Comparison of ENCODE assay signal across 9 cellular contexts in the genomic region with DNA sequence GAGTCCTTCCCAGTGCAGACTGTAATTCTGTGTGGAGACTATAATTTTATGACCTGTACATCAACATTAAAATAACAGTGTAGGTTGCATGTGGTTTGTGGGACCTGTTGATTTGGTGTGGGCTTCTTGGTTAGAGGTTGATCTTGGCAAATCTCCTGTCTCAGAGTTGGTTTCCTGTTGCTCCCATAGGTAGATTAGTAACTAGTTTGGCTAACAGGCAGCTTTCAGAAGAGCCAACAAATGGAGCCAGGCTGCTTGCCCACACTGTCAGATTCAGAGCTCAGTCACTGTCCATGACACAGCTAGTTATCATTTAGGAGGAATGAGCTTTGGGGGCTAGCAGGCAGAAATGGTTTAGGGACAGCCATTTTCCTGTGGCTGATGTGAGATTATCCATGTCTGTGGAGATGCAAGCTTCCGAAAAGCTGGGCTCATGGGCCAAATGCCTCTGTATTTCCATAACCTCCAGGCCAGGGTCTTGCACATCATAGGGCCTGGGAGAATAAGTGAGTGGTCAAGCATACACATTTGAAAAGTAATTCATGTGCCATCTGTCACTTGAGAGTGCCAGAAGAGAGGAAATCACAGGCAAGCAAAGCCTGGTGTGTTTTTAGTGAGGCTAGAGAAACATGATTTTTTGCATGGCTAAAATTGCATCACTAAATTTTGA. TPM values are rescaled to one million over a fixed set of nuclear protein-coding genes. Genes with fewer than 3 reads are reported as not detected.
A peak's percentile ranks its signal among the peaks of the same experiment; 100 is the strongest.
DNase-seq lines count a peak whose midpoint lies in the region; ATAC-seq, FAIRE-seq and TF ChIP-seq lines count a peak whose summit lies in the region.
"Had no signal": no experiment of that assay in that cellular context is flagged by ENCODE, and none has a peak within 500 bp of the region (broad histone marks: within the 10 kb centered on the region; RNA-seq: fewer than 3 reads in every experiment).

No MANE protein-coding gene starts in this region.

- H3K27me3 ChIP-seq in GM12878 (replicated peaks in 1 of 2; ENCODE audit: control insufficient read depth in 2 of 2, insufficient read depth in 2 of 2, low read length in 1 of 2), result no peaks in the 10 kb centered on the region
- no peaks in the 10 kb centered on the region for H3K27me3 ChIP-seq in naive thymus-derived CD4-positive, alpha-beta T cell (ENCODE audit: control insufficient read depth in 2 of 2, insufficient read depth in 2 of 2, low read length in 2 of 2)

- peaks cover 3 to 16% of the 10 kb centered on the region in 2 experiments; a peak in 2 of 4 replicates for H3K36me3 ChIP-seq in GM12878 (ENCODE audit: control insufficient read depth in 2 of 2, insufficient read depth in 2 of 2, low read length in 1 of 2)
- peaks cover 3 to 18% (median 4%) of the 10 kb centered on the region in 3 experiments for H3K36me3 ChIP-seq in naive thymus-derived CD4-positive, alpha-beta T cell (ENCODE audit: control insufficient read depth in 2 of 3, insufficient read depth in 3 of 3, low read length in 3 of 3)

- H3K36me3 Mint-ChIP-seq in CD14-positive monocyte (peaks cover 29 to 67% of the 10 kb centered on the region in 2 donors), IgD-negative memory B cell (peaks cover 3% of the 10 kb centered on the region)
- H3K36me3 Mint-ChIP-seq in naive thymus-derived CD4-positive, alpha-beta T cell, result peaks cover 0 to 46% (median 30%) of the 10 kb centered on the region in 5 donors

- SMC1A ChIA-PET in GM12878 (lab: Charles Lee; ENCODE audit: uncharacterized antibody, unreplicated experiment), result interaction anchor here (1.2 to 3.1 kb wide), 9 partner anchors 12 to 77 kb away, joined by 3 to 16 read pairs (median 4); a partner anchor contains a TSS

- in situ Hi-C loops in GM12878 (cut with MboI), result no loop called here

- H3K9me3 Mint-ChIP-seq in CD14-positive monocyte (no peaks in the 10 kb centered on the region), IgD-negative memory B cell (no peaks in the 10 kb centered on the region)
- H3K9me3 Mint-ChIP-seq in naive thymus-derived CD4-positive, alpha-beta T cell, result no peaks in the 10 kb centered on the region

- no peak for FAIRE-seq in GM12878 (lab: Jason Lieb, UNC)

- TF ChIP-seq CTCF in CD14-positive monocyte (IDR thresholded peaks at IDR 0.05) (no peak), GM12878 (IDR thresholded peaks at IDR 0.05 in 2 of 3, conservative IDR thresholded peaks at IDR 0.05 in 1 of 3; ENCODE audit: control insufficient read depth in 2 of 3, extremely low read depth in 1 of 3, insufficient read depth in 1 of 3, low read depth in 3 of 3, low read length in 3 of 3) (no peak)

- RAD21 ChIA-PET in GM12878 (lab: Charles Lee; ENCODE audit: unreplicated experiment), result interaction anchor here (0.9 to 4.1 kb wide), 3 partner anchors 12 to 59 kb away, joined by 3 to 17 read pairs (median 5); no protein-coding TSS in a partner anchor

- CTCF ChIA-PET in GM12878 (lab: Yijun Ruan, JAX), result interaction anchor here (1.1 to 4.4 kb wide), 2 partner anchors 32 to 60 kb away, joined by 3 to 20 read pairs; no protein-coding TSS in a partner anchor
- CTCF ChIA-PET in naive thymus-derived CD4-positive, alpha-beta T cell (lab: Charles Lee), result interaction anchor here (0.7 to 4.3 kb wide), 5 partner anchors 13 to 59 kb away, joined by 3 to 25 read pairs (median 4); no protein-coding TSS in a partner anchor

- POLR2A ChIA-PET in GM12878 (lab: Charles Lee), result interaction anchor here (0.5 to 2.3 kb wide), 9 partner anchors 10 to 952 kb away, joined by 3 to 21 read pairs (median 5); no protein-coding TSS in a partner anchor
- POLR2A ChIA-PET in naive thymus-derived CD4-positive, alpha-beta T cell (lab: Charles Lee), result interaction anchor here (1.3 to 13.7 kb wide), 4 partner anchors 10 to 55 kb away, joined by 3 to 348 read pairs (median 102); a partner anchor contains a TSS

- H3K4me1 ChIP-seq in GM12878 (ENCODE audit: control insufficient read depth, insufficient read depth, low read length), result peaks cover 27% of the 10 kb centered on the region
- peaks cover 67 to 81% of the 10 kb centered on the region in 2 donors for H3K4me1 ChIP-seq in naive thymus-derived CD4-positive, alpha-beta T cell (ENCODE audit: control insufficient read depth in 2 of 2, insufficient read depth in 2 of 2, low read length in 2 of 2)

- H3K4me1 Mint-ChIP-seq in CD14-positive monocyte (peaks cover 69% of the 10 kb centered on the region), IgD-negative memory B cell (peaks cover 51 to 59% (median 54%) of the 10 kb centered on the region in 3 donors)
- peaks cover 61 to 80% (median 75%) of the 10 kb centered on the region in 7 donors for H3K4me1 Mint-ChIP-seq in naive thymus-derived CD4-positive, alpha-beta T cell

- TF ChIP-seq RAD21 in GM12878 (IDR thresholded peaks at IDR 0.05; ENCODE audit: insufficient read depth, low read depth, low read length), result no peak

- peak overlapping the region; percentile 46; the same call in 1 of the 2 replicates for H3K27ac ChIP-seq in GM12878 (ENCODE audit: control insufficient read depth, insufficient read depth)
- H3K27ac ChIP-seq in naive thymus-derived CD4-positive, alpha-beta T cell (ENCODE audit: low read depth, low read length), result peak overlapping the region; percentile 43

- 100% methylated on average over 1 of the region's 1 CpG for WGBS in GM12878 (ENCODE audit: insufficient coverage, insufficient replicate concordance, low lambda C conversion rate, missing lambda C conversion rate)

- peak; percentile 37 for ATAC-seq in GM12878
- ATAC-seq in naive thymus-derived CD4-positive, alpha-beta T cell, result peak; percentile 12
- ATAC-seq in HG02798 (IDR thresholded peaks at IDR 0.05; ENCODE audit: poor library complexity, unreplicated experiment), result no peak
- ATAC-seq: left colon had no signal

- H3K4me2 ChIP-seq in GM12878 (ENCODE audit: control insufficient read depth, insufficient read depth), result peak overlapping the region; percentile 59

- no peaks in the 10 kb centered on the region for H3K9me3 ChIP-seq in GM12878 (replicated peaks; ENCODE audit: control insufficient read depth, insufficient read depth, low read length)
- no peaks in the 10 kb centered on the region for H3K9me3 ChIP-seq in naive thymus-derived CD4-positive, alpha-beta T cell (ENCODE audit: control insufficient read depth in 2 of 3, low read length in 3 of 3)

- H3K4me3 Mint-ChIP-seq in CD14-positive monocyte, result no peak overlapping the region
- peak overlapping the region; percentile 16 to 85 (median 50) for H3K4me3 Mint-ChIP-seq in IgD-negative memory B cell
- H3K4me3 Mint-ChIP-seq in naive thymus-derived CD4-positive, alpha-beta T cell, result peak overlapping the region; percentile 76 to 93 (median 81)

- TF ChIP-seq EP300 in GM12878 (IDR thresholded peaks at IDR 0.05; ENCODE audit: borderline replicate concordance in 1 of 2, control insufficient read depth in 1 of 2, low read depth in 2 of 2, low read length in 2 of 2), result no peak

- H3K27me3 Mint-ChIP-seq in CD14-positive monocyte (ENCODE audit: low read depth in 3 of 3), result peaks cover 0 to 5% (median 2%) of the 10 kb centered on the region in 3 donors
- H3K27me3 Mint-ChIP-seq in IgD-negative memory B cell, result no peaks in the 10 kb centered on the region
- H3K27me3 Mint-ChIP-seq in naive thymus-derived CD4-positive, alpha-beta T cell, result no peaks in the 10 kb centered on the region

- peaks cover 75% of the 10 kb centered on the region for H3K79me2 ChIP-seq in GM12878 (ENCODE audit: control insufficient read depth, insufficient read depth, low read length)

- no peak overlapping the region for H2AFZ ChIP-seq in GM12878 (ENCODE audit: control insufficient read depth, low read depth, low read length)

- TF ChIP-seq POLR2A in GM12878 (IDR thresholded peaks at IDR 0.05; ENCODE audit: low read depth, low read length), result no peak

- DNase-seq in CD14-positive monocyte (ENCODE audit: low spot score) (no peak), GM12878 (ENCODE audit: low read depth, low spot score) (no peak), NCI-H1436 treated with DMSO at 0.1 percent for 48 hours (lab: John Stamatoyannopoulos, UW) (no peak), NCI-H345 treated with DMSO at 0.1 percent for 48 hours (lab: John Stamatoyannopoulos, UW; ENCODE audit: unreplicated experiment) (no peak), amniotic stem cell (lab: John Stamatoyannopoulos, UW) (no peak)
- DNase-seq in naive thymus-derived CD4-positive, alpha-beta T cell, result no peak
- DNase-seq: left colon had no signal

- H3K27ac Mint-ChIP-seq in CD14-positive monocyte, result peak overlapping the region in 6 of 7 donors; percentile 58 to 80 (median 69)
- H3K27ac Mint-ChIP-seq in IgD-negative memory B cell, result peak overlapping the region; percentile 7 to 89 (median 64)
- peak overlapping the region; percentile 48 to 94 (median 84) for H3K27ac Mint-ChIP-seq in naive thymus-derived CD4-positive, alpha-beta T cell

- BruUV-seq in GM12878 (replicated peaks; lab: Mats Ljungman, UMichigan), result no TSS peak

- intact Hi-C loops in CD14-positive monocyte (cut with micrococcal nuclease), result no loop called here
- intact Hi-C loops in GM12878 (cut with micrococcal nuclease; ENCODE audit: unreplicated experiment), result no loop called here
- intact Hi-C loops in naive thymus-derived CD4-positive, alpha-beta T cell (cut with micrococcal nuclease), result loop anchor here in 1 of 2 donors (5.0 kb wide), 1 partner anchor 176 kb away; no protein-coding TSS in a partner anchor

- H3K9ac ChIP-seq in GM12878 (ENCODE audit: control insufficient read depth, insufficient read depth, low read length), result peak overlapping the region; percentile 8; the same call in 1 of the 2 replicates

- peaks cover 4% of the 10 kb centered on the region; the same call in 1 of the 2 replicates for H4K20me1 ChIP-seq in GM12878 (ENCODE audit: control insufficient read depth, insufficient read depth)

- H3K4me3 ChIP-seq in GM12878, result 0 out of 2 replicates have a peak overlapping the region, but pooled peaks have one; percentile 21
- peak overlapping the region; percentile 15 for H3K4me3 ChIP-seq in naive thymus-derived CD4-positive, alpha-beta T cell (ENCODE audit: low read length)

RNA-seq across cellular contexts. Expression of a gene that starts 33.4 kb away (rescaled TPM):
- polyA plus RNA-seq in CD14-positive monocyte, result 10 to 100 TPM; 38.5 to 51.4 TPM
- polyA plus RNA-seq in IgD-negative memory B cell, result 81.8 TPM
- 36.2 and 40.0 TPM in 2 replicates for total RNA-seq in GM12878 (2013; cell fraction: nucleolus; rRNA removed)
- total RNA-seq in GM12878 (2014; rRNA removed), result 71.6 and 74.7 TPM in 2 replicates
- 34.3 and 35.6 TPM in 2 replicates for total RNA-seq in GM12878 (2014; rRNA removed; fragmentation: Illumina TruSeq; extraction: Trizol)
- 61.2 and 61.6 TPM in 2 replicates for total RNA-seq in GM12878 (2021)
- 25.8 TPM for polyA plus RNA-seq in GM12878 (2011; ENCODE audit: low read depth)
- 22.5 and 30.2 TPM in 2 replicates for polyA plus RNA-seq in GM12878 (2011; rRNA removed)
- 45.3 and 56.3 TPM in 2 replicates for polyA plus RNA-seq in GM12878 (2011; cell fraction: cytosol; rRNA removed)
- polyA plus RNA-seq in GM12878 (2011; cell fraction: nucleus; rRNA removed), result 67.7 and 71.7 TPM in 2 replicates
- polyA plus RNA-seq in GM12878 (2012), result 51.5 and 60.9 TPM in 2 replicates
- polyA plus RNA-seq in GM12878 (2014; fragmentation: Illumina TruSeq; extraction: Trizol), result 19.1 and 36.2 TPM in 2 replicates
- 1 to 10 TPM in 1 of 2 experiments, under 1 TPM in 1; 1.00 to 4.1 TPM for polyA plus RNA-seq in GM12878 (2014; fragmentation: Nextera tagmentation; extraction: Ambion mirVana)
- 70.8 and 73.7 TPM in 2 replicates for polyA plus RNA-seq in GM12878 (2014; rRNA removed)
- polyA plus RNA-seq in GM12878 (2016; fragmentation: Nextera tagmentation; extraction: Ambion mirVana), result 10 to 100 TPM; 75.2 to 82.3 TPM
- polyA minus RNA-seq in GM12878 (2011; rRNA and poly(A)+ RNA removed), result 31.6 and 47.1 TPM in 2 replicates
- polyA minus RNA-seq in GM12878 (2011; cell fraction: cytosol; rRNA and poly(A)+ RNA removed), result 18.2 and 29.1 TPM in 2 replicates
- polyA minus RNA-seq in GM12878 (2011; cell fraction: nucleus; rRNA and poly(A)+ RNA removed), result 15.1 and 19.7 TPM in 2 replicates
- total RNA-seq in naive thymus-derived CD4-positive, alpha-beta T cell, result 100 to 1,000 TPM in 3 of 5 experiments, 10 to 100 TPM in 2; 80.4 to 200 (median 119) TPM
- polyA plus RNA-seq in naive thymus-derived CD4-positive, alpha-beta T cell, result 100 to 1,000 TPM in 1 of 2 donors, 10 to 100 TPM in 1; 75.9 to 123 TPM

RNA-seq across cellular contexts. Expression of a gene that starts 54.6 kb away (rescaled TPM):
- polyA plus RNA-seq in CD14-positive monocyte, result 100 to 1,000 TPM; 119 to 135 TPM
- 167 TPM for polyA plus RNA-seq in IgD-negative memory B cell
- total RNA-seq in GM12878 (2013; cell fraction: nucleolus; rRNA removed), result 406 and 444 TPM in 2 replicates
- total RNA-seq in GM12878 (2014; rRNA removed), result 154 and 176 TPM in 2 replicates
- 63.7 and 66.1 TPM in 2 replicates for total RNA-seq in GM12878 (2014; rRNA removed; fragmentation: Illumina TruSeq; extraction: Trizol)
- 224 and 232 TPM in 2 replicates for total RNA-seq in GM12878 (2021)
- polyA plus RNA-seq in GM12878 (2011; ENCODE audit: low read depth), result 91.4 TPM
- 54.3 and 118 TPM in 2 replicates for polyA plus RNA-seq in GM12878 (2011; rRNA removed)
- polyA plus RNA-seq in GM12878 (2011; cell fraction: cytosol; rRNA removed), result 111 and 152 TPM in 2 replicates
- polyA plus RNA-seq in GM12878 (2011; cell fraction: nucleus; rRNA removed), result 518 and 587 TPM in 2 replicates
- 195 and 215 TPM in 2 replicates for polyA plus RNA-seq in GM12878 (2012)
- polyA plus RNA-seq in GM12878 (2014; fragmentation: Illumina TruSeq; extraction: Trizol), result 36.1 and 77.2 TPM in 2 replicates
- 1 to 10 TPM; 1.8 to 3.3 TPM for polyA plus RNA-seq in GM12878 (2014; fragmentation: Nextera tagmentation; extraction: Ambion mirVana)
- 150 and 184 TPM in 2 replicates for polyA plus RNA-seq in GM12878 (2014; rRNA removed)
- 100 to 1,000 TPM; 185 to 216 TPM for polyA plus RNA-seq in GM12878 (2016; fragmentation: Nextera tagmentation; extraction: Ambion mirVana)
- polyA minus RNA-seq in GM12878 (2011; rRNA and poly(A)+ RNA removed), result 230 and 324 TPM in 2 replicates
- 97.1 and 110 TPM in 2 replicates for polyA minus RNA-seq in GM12878 (2011; cell fraction: cytosol; rRNA and poly(A)+ RNA removed)
- polyA minus RNA-seq in GM12878 (2011; cell fraction: nucleus; rRNA and poly(A)+ RNA removed), result 238 and 294 TPM in 2 replicates
- total RNA-seq in naive thymus-derived CD4-positive, alpha-beta T cell, result 100 to 1,000 TPM in 3 of 5 experiments, 10 to 100 TPM in 2; 29.2 to 385 (median 107) TPM
- polyA plus RNA-seq in naive thymus-derived CD4-positive, alpha-beta T cell, result 10 to 100 TPM; 51.1 to 76.0 TPM

RNA-seq across cellular contexts. Expression of a gene that starts 55.4 kb away (rescaled TPM):
- polyA plus RNA-seq in CD14-positive monocyte, result not detected
- polyA plus RNA-seq in IgD-negative memory B cell, result not detected
- 0.10 TPM in 1 of 2 replicates, not detected in the other for total RNA-seq in GM12878 (2013; cell fraction: nucleolus; rRNA removed)
- not detected in 2 replicates for total RNA-seq in GM12878 (2014; rRNA removed)
- total RNA-seq in GM12878 (2014; rRNA removed; fragmentation: Illumina TruSeq; extraction: Trizol), result not detected in 2 replicates
- not detected in 2 replicates for total RNA-seq in GM12878 (2021)
- polyA plus RNA-seq in GM12878 (2011; ENCODE audit: low read depth), result not detected
- polyA plus RNA-seq in GM12878 (2011; rRNA removed), result not detected in 2 replicates
- polyA plus RNA-seq in GM12878 (2011; cell fraction: cytosol; rRNA removed), result 0.03 TPM in 1 of 2 replicates, not detected in the other
- polyA plus RNA-seq in GM12878 (2011; cell fraction: nucleus; rRNA removed), result 0.13 and 0.15 TPM in 2 replicates
- not detected in 2 replicates for polyA plus RNA-seq in GM12878 (2012)
- polyA plus RNA-seq in GM12878 (2014; fragmentation: Illumina TruSeq; extraction: Trizol), result not detected in 2 replicates
- polyA plus RNA-seq in GM12878 (2014; fragmentation: Nextera tagmentation; extraction: Ambion mirVana), result not detected
- not detected in 2 replicates for polyA plus RNA-seq in GM12878 (2014; rRNA removed)
- polyA plus RNA-seq in GM12878 (2016; fragmentation: Nextera tagmentation; extraction: Ambion mirVana), result not detected
- not detected in 2 replicates for polyA minus RNA-seq in GM12878 (2011; rRNA and poly(A)+ RNA removed)
- polyA minus RNA-seq in GM12878 (2011; cell fraction: cytosol; rRNA and poly(A)+ RNA removed), result not detected in 2 replicates
- not detected in 2 replicates for polyA minus RNA-seq in GM12878 (2011; cell fraction: nucleus; rRNA and poly(A)+ RNA removed)
- under 1 TPM in 1 of 5 experiments, not detected in 4; 0.15 TPM for total RNA-seq in naive thymus-derived CD4-positive, alpha-beta T cell
- polyA plus RNA-seq in naive thymus-derived CD4-positive, alpha-beta T cell, result under 1 TPM in 1 of 2 donors, not detected in 1; 0.08 TPM

Comparison
In these comparisons a context has a peak if more than half of its experiments do, and no peak if none do; other contexts are left out.
1. H3K4me3 Mint-ChIP-seq: peak in IgD-negative memory B cell (4 of 4) and naive thymus-derived CD4-positive, alpha-beta T cell (10 of 10); none in CD14-positive monocyte (0 of 2).
2. Peak in every context shown above with its lines, with median percentiles within 50 percentile points of each other: H3K27ac Mint-ChIP-seq.